Comparison of ENCODE assay signal across 7 cellular contexts in the genomic region with DNA sequence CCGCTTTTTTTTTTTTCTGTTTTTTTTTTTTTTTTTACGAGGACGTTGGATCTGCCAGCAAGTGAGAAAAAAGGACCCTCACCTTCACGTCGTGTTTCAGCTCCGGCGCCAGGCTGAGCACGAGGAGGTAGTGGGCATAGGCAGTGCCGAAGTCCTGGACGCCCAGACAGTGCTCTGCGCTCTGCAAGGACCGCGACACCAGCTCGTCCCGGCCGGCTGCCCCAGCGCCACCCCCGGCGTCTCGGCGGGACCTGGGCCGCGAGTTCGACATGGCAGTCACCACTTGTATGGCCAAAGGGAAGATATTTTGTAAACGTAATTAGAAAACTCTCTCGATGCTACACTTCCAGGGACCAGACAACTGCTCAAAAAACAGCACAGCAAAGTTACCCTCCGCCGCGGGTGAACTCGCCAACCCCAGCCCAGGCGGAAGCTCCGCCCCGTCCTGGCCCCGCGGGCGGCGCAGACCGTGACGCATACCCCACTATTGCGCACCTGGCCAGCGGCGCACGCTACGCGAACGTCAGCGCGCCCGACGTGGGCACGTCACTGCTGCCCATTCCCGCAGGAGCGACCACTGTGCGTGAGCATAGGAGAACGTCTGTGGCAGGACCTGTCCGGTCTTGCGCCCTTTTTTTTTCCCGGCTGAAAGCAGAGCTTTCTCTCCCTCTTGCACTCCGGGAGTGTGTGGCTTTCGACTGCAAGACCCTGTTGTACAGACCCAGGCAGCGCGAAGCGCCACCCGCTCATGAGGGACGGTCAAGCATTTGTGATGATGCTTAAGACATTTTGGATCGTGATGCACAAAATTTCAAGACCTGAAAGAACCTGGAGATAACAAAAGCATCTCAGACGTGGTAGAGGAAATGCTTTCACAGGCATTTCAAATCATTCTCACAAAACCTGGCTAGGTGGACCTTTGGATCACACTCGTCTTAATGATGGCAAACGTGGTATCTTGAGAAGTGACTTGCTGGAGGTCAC.
DNase-seq lines count a peak whose midpoint lies in the region; ATAC-seq and TF ChIP-seq lines count a peak whose summit lies in the region.

TSS of gene PRMT9 (minus strand) at position 447 of the 984 bp plus-strand sequence. CDS start at position 271, 176 bp downstream.

- in situ Hi-C loops in astrocyte of the spinal cord (cut with HindIII; ENCODE audit: low sequenced_read_pairs): no loop called here

- ATAC-seq in GM18505 (IDR thresholded peaks at IDR 0.05; ENCODE audit: unreplicated experiment) (peak; percentile 100), HG02885 (IDR thresholded peaks at IDR 0.05; ENCODE audit: poor library complexity, unreplicated experiment) (peak; percentile 99)

- peak within 1 kb of the TSS; percentile 82 for H3K4me3 ChIP-seq in astrocyte of the spinal cord (ENCODE audit: low read depth, low read length)

- DNase-seq in NCI-H1694 (lab: John Stamatoyannopoulos, UW): peak; percentile 36
- peak; percentile 74 for DNase-seq in T-helper 9 cell
- DNase-seq in astrocyte of the spinal cord (ENCODE audit: low read depth, low spot score): peak; percentile 94
- DNase-seq in hippocampal formation (lab: John Stamatoyannopoulos, UW): peak; percentile 79 to 81
- DNase-seq in retina: peak; percentile 94

- no peak for TF ChIP-seq CTCF in astrocyte of the spinal cord (IDR thresholded peaks at IDR 0.05; ENCODE audit: low read depth, low read length)

- TF ChIP-seq POLR2A in GM18505 (IDR thresholded peaks at IDR 0.05; ENCODE audit: borderline replicate concordance, extremely low read depth, insufficient read depth, insufficient read length): peak; percentile 99

Comparison
In these comparisons a context has a peak if more than half of its experiments do, and no peak if none do; other contexts are left out.
1. Peak in every context shown above with its lines: DNase-seq, ATAC-seq and H3K4me3 ChIP-seq.
2. DNase-seq: peak in every context shown above with its lines; median percentile 94 in astrocyte of the spinal cord; 94 in retina; 80 in hippocampal formation; 74 in T-helper 9 cell; 36 in NCI-H1694.